In genomic region chr1:149860684-149861496, GRCh38 we compare ENCODE assay signal across 8 cellular contexts. TPM values are rescaled to one million over a fixed set of nuclear protein-coding genes. Genes with fewer than 3 reads are reported as not detected.
DNase-seq lines count a peak whose midpoint lies in the region; ATAC-seq and TF ChIP-seq lines count a peak whose summit lies in the region.
"Not testable (repeated sequence)": the region's sequence is repeated elsewhere in the genome, so short reads cannot be mapped to it uniquely, and the experiment has no call there.

No MANE protein-coding gene starts in this region.

- not testable (repeated sequence) for H3K36me3 Mint-ChIP-seq in activated CD8-positive, alpha-beta T cell treated with anti-CD3 and anti-CD28 coated beads for 36 hours (ENCODE audit: low read depth); stimulated activated memory B cell treated with anti-CD40 and anti-IgM and Interleukin-4, amounts not matched to agents 10 μg/mL and 1 μg/mL and 100 μg/mL, for 72 hours

- TF ChIP-seq CTCF in activated CD8-positive, alpha-beta T cell treated with anti-CD3 and anti-CD28 coated beads for 36 hours (IDR thresholded peaks at IDR 0.05) = not testable (repeated sequence)

- not testable (repeated sequence) for H3K9me3 Mint-ChIP-seq in activated CD8-positive, alpha-beta T cell treated with anti-CD3 and anti-CD28 coated beads for 36 hours; stimulated activated memory B cell treated with anti-CD40 and anti-IgM and Interleukin-4, amounts not matched to agents 10 μg/mL and 1 μg/mL and 100 μg/mL, for 72 hours

- not testable (repeated sequence) for H3K4me3 Mint-ChIP-seq in activated CD8-positive, alpha-beta T cell treated with anti-CD3 and anti-CD28 coated beads for 36 hours; stimulated activated memory B cell treated with anti-CD40 and anti-IgM and Interleukin-4, amounts not matched to agents 10 μg/mL and 1 μg/mL and 100 μg/mL, for 72 hours

- ATAC-seq in GM18499 (IDR thresholded peaks at IDR 0.05; ENCODE audit: insufficient read depth, unreplicated experiment) (peak; percentile 30), GM19351 (IDR thresholded peaks at IDR 0.05; ENCODE audit: unreplicated experiment) (peak; percentile 60), GM21723 (IDR thresholded peaks at IDR 0.05; ENCODE audit: unreplicated experiment) (peak; percentile 65), HG02973 (IDR thresholded peaks at IDR 0.05; ENCODE audit: unreplicated experiment) (peak; percentile 56), HG03442 (IDR thresholded peaks at IDR 0.05; ENCODE audit: unreplicated experiment) (peak; percentile 65), left cardiac atrium (peak; percentile 86 to 91)
- ATAC-seq in activated CD8-positive, alpha-beta T cell treated with anti-CD3 and anti-CD28 coated beads for 36 hours = peak; percentile 77
- ATAC-seq in stimulated activated memory B cell treated with anti-CD40 and anti-IgM and Interleukin-4, amounts not matched to agents 10 μg/mL and 1 μg/mL and 100 μg/mL, for 72 hours = peak; percentile 92

- H3K4me1 Mint-ChIP-seq in activated CD8-positive, alpha-beta T cell treated with anti-CD3 and anti-CD28 coated beads for 36 hours (ENCODE audit: low read depth); stimulated activated memory B cell treated with anti-CD40 and anti-IgM and Interleukin-4, amounts not matched to agents 10 μg/mL and 1 μg/mL and 100 μg/mL, for 72 hours: not testable (repeated sequence)

- intact Hi-C loops in activated CD8-positive, alpha-beta T cell treated with anti-CD3 and anti-CD28 coated beads for 36 hours (cut with micrococcal nuclease); left cardiac atrium (cut with DNase I): not testable (repeated sequence)

- not testable (repeated sequence) for H3K27me3 Mint-ChIP-seq in activated CD8-positive, alpha-beta T cell treated with anti-CD3 and anti-CD28 coated beads for 36 hours; stimulated activated memory B cell treated with anti-CD40 and anti-IgM and Interleukin-4, amounts not matched to agents 10 μg/mL and 1 μg/mL and 100 μg/mL, for 72 hours

- CTCF ChIA-PET in activated CD8-positive, alpha-beta T cell treated with anti-CD3 and anti-CD28 coated beads for 36 hours (lab: Charles Lee) = not testable (repeated sequence)

- DNase-seq in activated CD8-positive, alpha-beta T cell treated with anti-CD3 and anti-CD28 coated beads for 36 hours; left cardiac atrium: not testable (repeated sequence)

- H3K27ac Mint-ChIP-seq in activated CD8-positive, alpha-beta T cell treated with anti-CD3 and anti-CD28 coated beads for 36 hours; stimulated activated memory B cell treated with anti-CD40 and anti-IgM and Interleukin-4, amounts not matched to agents 10 μg/mL and 1 μg/mL and 100 μg/mL, for 72 hours: not testable (repeated sequence)

- POLR2A ChIA-PET in activated CD8-positive, alpha-beta T cell treated with anti-CD3 and anti-CD28 coated beads for 36 hours (lab: Charles Lee) = not testable (repeated sequence)

RNA-seq across cellular contexts. Expression of gene BOLA1, which starts 38.5 kb away (rescaled TPM):
- total RNA-seq in activated CD8-positive, alpha-beta T cell treated with anti-CD3 and anti-CD28 coated beads for 36 hours = 10 to 100 TPM; 25.1 to 28.8 TPM
- total RNA-seq in left cardiac atrium = 10 to 100 TPM; 13.0 to 16.0 TPM

RNA-seq across cellular contexts. Expression of gene SV2A, which starts 56.8 kb away (rescaled TPM):
- 1 to 10 TPM; 8.2 to 9.1 TPM for total RNA-seq in activated CD8-positive, alpha-beta T cell treated with anti-CD3 and anti-CD28 coated beads for 36 hours
- 1 to 10 TPM in 1 of 2 donors, under 1 TPM in 1; 0.71 to 1.5 TPM for total RNA-seq in left cardiac atrium

Comparison
In these comparisons a context has a peak if more than half of its experiments do, and no peak if none do; other contexts are left out.
1. ATAC-seq: peak in every context shown above with its lines; median percentile 92 in stimulated activated memory B cell treated with anti-CD40 and anti-IgM and Interleukin-4, amounts not matched to agents 10 μg/mL and 1 μg/mL and 100 μg/mL, for 72 hours; 88 in left cardiac atrium; 77 in activated CD8-positive, alpha-beta T cell treated with anti-CD3 and anti-CD28 coated beads for 36 hours; 65 in GM21723; 65 in HG03442; 60 in GM19351; 56 in HG02973; 30 in GM18499.